ENCODE assay signal across 26 cellular contexts in genomic region chr3:52568066-52568465, GRCh38. TPM values are rescaled to one million over a fixed set of nuclear protein-coding genes. Genes with fewer than 3 reads are reported as not detected.
"Had no signal": no experiment of that assay in that cellular context is flagged by ENCODE, and none has a peak within 500 bp of the region (broad histone marks: within the 10 kb centered on the region; RNA-seq: fewer than 3 reads in every experiment).

No MANE protein-coding gene starts in this region.

- H3K9me3 ChIP-seq: ascending aorta, colonic mucosa, gastroesophageal sphincter, right lobe of liver, thoracic aorta, vagina had no signal

- H3K27me3 Mint-ChIP-seq: activated naive CD8-positive, alpha-beta T cell treated with anti-CD3 and anti-CD28 coated beads, Interleukin-2, amount 10 ng/mL, durations not matched to agents 7 days and 5 days; effector memory CD8-positive, alpha-beta T cell; type B pancreatic cell had no signal

- H2AFZ ChIP-seq: hepatocyte had no signal

- H3K4me2 ChIP-seq: hepatocyte had no signal

- FAIRE-seq: endothelial cell of umbilical vein, keratinocyte had no signal

- H3K4me3 ChIP-seq: ascending aorta, cardiac muscle cell, colonic mucosa, gastroesophageal sphincter, hepatocyte, right lobe of liver, thoracic aorta, vagina had no signal

- H3K27ac ChIP-seq: ascending aorta, cardiac muscle cell, colonic mucosa, gastroesophageal sphincter, hepatocyte, right lobe of liver, thoracic aorta, vagina had no signal

- ATAC-seq: activated CD4-positive, CD25-positive, alpha-beta regulatory T cell treated with anti-CD3 and anti-CD28 coated beads, Interleukin-2, amount 50 U/mL, for 24 hours; effector memory CD8-positive, alpha-beta T cell; gastroesophageal sphincter; natural killer cell; right lobe of liver; stimulated activated naive CD8-positive, alpha-beta T cell treated with anti-CD3 and anti-CD28 coated beads, Interleukin-15, Interleukin-2, amounts not matched to agents 100 U/mL and 50 U/mL, for 24 hours had no signal

- H3K27ac Mint-ChIP-seq: activated naive CD4-positive, alpha-beta T cell treated with anti-CD3 and anti-CD28 coated beads for 36 hours; activated naive CD8-positive, alpha-beta T cell treated with anti-CD3 and anti-CD28 coated beads, Interleukin-2, amount 10 ng/mL, durations not matched to agents 7 days and 5 days; natural killer cell; type B pancreatic cell had no signal

- H3K4me1 ChIP-seq: ascending aorta, colonic mucosa, right lobe of liver, vagina had no signal

- H3K36me3 ChIP-seq: colonic mucosa had no signal

- DNase-seq: activated CD4-positive, alpha-beta T cell treated with anti-CD3 and anti-CD28 coated beads for 48 hours; activated CD4-positive, alpha-beta T cell treated with anti-CD3 and anti-CD28 coated beads, Interleukin-2, amount 50 U/mL, for 48 hours; activated CD8-positive, alpha-beta memory T cell treated with anti-CD3 and anti-CD28 coated beads for 24 hours; activated effector memory CD4-positive, alpha-beta T cell treated with Interleukin-2 at 50 U/mL for 16 hours; activated naive CD4-positive, alpha-beta T cell treated with anti-CD3 and anti-CD28 coated beads for 36 hours; activated naive CD8-positive, alpha-beta T cell treated with anti-CD3 and anti-CD28 coated beads, Interleukin-2, amount 10 ng/mL, durations not matched to agents 7 days and 5 days; cerebellar nuclear complex; colonic mucosa; effector memory CD8-positive, alpha-beta T cell; mesenchymal stem cell; natural killer cell; posterior cingulate gyrus; right lobe of liver; stimulated activated CD4-positive, alpha-beta T cell treated with anti-CD3 and anti-CD28 coated beads, Interleukin-2, amount 100 ng/mL, for 48 hours; stimulated activated naive CD8-positive, alpha-beta T cell treated with anti-CD3 and anti-CD28 coated beads, Interleukin-15, Interleukin-2, amounts not matched to agents 100 U/mL and 50 U/mL, for 24 hours had no signal

- H3K27me3 ChIP-seq: ascending aorta, cardiac muscle cell, colonic mucosa, gastroesophageal sphincter, hepatocyte, right lobe of liver, vagina had no signal

- H3K4me1 Mint-ChIP-seq: activated naive CD8-positive, alpha-beta T cell treated with anti-CD3 and anti-CD28 coated beads, Interleukin-2, amount 10 ng/mL, durations not matched to agents 7 days and 5 days; brain; natural killer cell had no signal

- H3K9me3 Mint-ChIP-seq: activated naive CD4-positive, alpha-beta T cell treated with anti-CD3 and anti-CD28 coated beads for 36 hours; activated naive CD8-positive, alpha-beta T cell treated with anti-CD3 and anti-CD28 coated beads, Interleukin-2, amount 10 ng/mL, durations not matched to agents 7 days and 5 days; brain; effector memory CD8-positive, alpha-beta T cell; natural killer cell; type B pancreatic cell had no signal

- H3K4me3 Mint-ChIP-seq: activated naive CD4-positive, alpha-beta T cell treated with anti-CD3 and anti-CD28 coated beads for 36 hours; activated naive CD8-positive, alpha-beta T cell treated with anti-CD3 and anti-CD28 coated beads, Interleukin-2, amount 10 ng/mL, durations not matched to agents 7 days and 5 days; brain; effector memory CD8-positive, alpha-beta T cell; natural killer cell; type B pancreatic cell had no signal

RNA-seq across cellular contexts. Expression of gene UQCC5, which starts 31.7 kb away (rescaled TPM):
- total RNA-seq: ascending aorta had no signal
